In genomic region chr12:132506730-132507538, GRCh38 we compare ENCODE assay signal across 1 cellular context.
TF ChIP-seq lines count a peak whose summit lies in the region.

No MANE protein-coding gene starts in this region.

TF ChIP-seq in K562, 482 proteins besides CTCF, POLR2A, EP300 and RAD21 (continued from another document):
- TF ChIP-seq ZBTB43 (CRISPR knock-in tag; IDR thresholded peaks at IDR 0.05) (no peak), GABPB2 (CRISPR knock-in tag; conservative IDR thresholded peaks at IDR 0.05) (no peak), ZNF695 (CRISPR knock-in tag; IDR thresholded peaks at IDR 0.05) (no peak), POLR2G (IDR thresholded peaks at IDR 0.05; ENCODE audit: low read depth, low read length) (peak; percentile 14; the same call in 1 of the 2 replicates), HNRNPH1 (optimal IDR thresholded peaks at IDR 0.05; ENCODE audit: low read depth, low read length) (no peak), MAX (CRISPR knock-in tag; IDR thresholded peaks at IDR 0.05) (no peak), ZKSCAN1 (IDR thresholded peaks at IDR 0.05; ENCODE audit: low read depth, low read length) (no peak), THRA (IDR thresholded peaks at IDR 0.05) (no peak), CBFA2T2 (conservative IDR thresholded peaks at IDR 0.05) (no peak), MAFG (tag; conservative IDR thresholded peaks at IDR 0.05) (no peak), TFAP4 (CRISPR knock-in tag; IDR thresholded peaks at IDR 0.05; ENCODE audit: borderline replicate concordance) (peak; percentile 72), SNRNP70 (optimal IDR thresholded peaks at IDR 0.05; ENCODE audit: low read depth, low read length) (no peak), MCM3 (IDR thresholded peaks at IDR 0.05) (no peak), SP2 (IDR thresholded peaks at IDR 0.05; ENCODE audit: extremely low read depth, low read depth, low read length, poor library complexity, severe bottlenecking) (no peak), DPF2 (IDR thresholded peaks at IDR 0.05) (no peak), BACH1 (tag; IDR thresholded peaks at IDR 0.05) (no peak), ZNF76 (CRISPR knock-in tag; IDR thresholded peaks at IDR 0.05; ENCODE audit: borderline replicate concordance) (no peak), CREM (IDR thresholded peaks at IDR 0.05; ENCODE audit: low read depth) (no peak), ZNF699 (CRISPR knock-in tag; IDR thresholded peaks at IDR 0.05; ENCODE audit: insufficient replicate concordance) (no peak), KHSRP (IDR thresholded peaks at IDR 0.05) (no peak)
